Comparison of ENCODE assay signal across 1 cellular context in the genomic region with DNA sequence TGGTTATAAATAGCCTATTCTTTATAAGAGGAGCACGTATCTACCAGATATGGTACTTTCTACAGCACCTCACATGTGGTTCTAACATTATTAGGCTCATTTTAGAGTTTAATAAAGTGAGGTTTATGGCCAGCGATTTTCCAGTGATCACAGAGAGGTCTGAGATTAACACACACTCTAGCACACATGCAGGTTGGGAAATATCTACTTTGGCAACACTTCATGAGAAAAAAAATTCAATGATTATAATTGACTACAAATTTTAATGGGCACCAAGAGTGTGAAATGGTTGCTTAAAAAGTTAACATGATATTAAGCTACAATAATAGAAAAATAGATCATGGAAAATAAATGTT.
TF ChIP-seq lines count a peak whose summit lies in the region.

No MANE protein-coding gene starts in this region.

TF ChIP-seq in HepG2, 621 proteins besides CTCF, POLR2A, EP300 and RAD21:
- TF ChIP-seq YEATS4 (CRISPR knock-in tag; IDR thresholded peaks at IDR 0.05; ENCODE audit: borderline replicate concordance) (no peak), SYNCRIP (IDR thresholded peaks at IDR 0.05; ENCODE audit: insufficient read depth, low read depth, low read length) (no peak), ZNF660 (CRISPR knock-in tag; IDR thresholded peaks at IDR 0.05; ENCODE audit: borderline replicate concordance, low read depth) (no peak), SP5 (CRISPR knock-in tag; IDR thresholded peaks at IDR 0.05; ENCODE audit: borderline replicate concordance, low read depth) (no peak), ZNF44 (CRISPR knock-in tag; IDR thresholded peaks at IDR 0.05) (no peak), XBP1 (CRISPR knock-in tag; IDR thresholded peaks at IDR 0.05) (no peak), SETDB1 (CRISPR knock-in tag; IDR thresholded peaks at IDR 0.05; ENCODE audit: borderline replicate concordance) (no peak), MTA3 (CRISPR knock-in tag; IDR thresholded peaks at IDR 0.05) (no peak), ZNF260 (CRISPR knock-in tag; IDR thresholded peaks at IDR 0.05; ENCODE audit: borderline replicate concordance, low read depth) (no peak), ZNF550 (CRISPR knock-in tag; IDR thresholded peaks at IDR 0.05; ENCODE audit: borderline replicate concordance) (no peak), ZFP90 (CRISPR knock-in tag; IDR thresholded peaks at IDR 0.05; ENCODE audit: borderline replicate concordance) (no peak)
- TF ChIP-seq, protein P1, sequence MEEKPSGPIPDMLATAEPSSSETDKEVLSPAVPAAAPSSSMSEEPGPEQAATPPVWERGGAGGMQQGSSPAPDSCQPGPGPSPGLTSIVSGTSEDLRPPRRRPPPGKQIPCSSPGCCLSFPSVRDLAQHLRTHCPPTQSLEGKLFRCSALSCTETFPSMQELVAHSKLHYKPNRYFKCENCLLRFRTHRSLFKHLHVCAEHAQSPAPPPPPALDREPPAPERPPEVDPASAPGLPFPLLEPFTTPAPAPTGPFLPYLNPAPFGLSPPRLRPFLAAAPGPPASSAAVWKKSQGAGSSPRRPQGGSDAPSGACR (CRISPR knock-in tag; IDR thresholded peaks at IDR 0.05) = no peak
- TF ChIP-seq, protein P2, sequence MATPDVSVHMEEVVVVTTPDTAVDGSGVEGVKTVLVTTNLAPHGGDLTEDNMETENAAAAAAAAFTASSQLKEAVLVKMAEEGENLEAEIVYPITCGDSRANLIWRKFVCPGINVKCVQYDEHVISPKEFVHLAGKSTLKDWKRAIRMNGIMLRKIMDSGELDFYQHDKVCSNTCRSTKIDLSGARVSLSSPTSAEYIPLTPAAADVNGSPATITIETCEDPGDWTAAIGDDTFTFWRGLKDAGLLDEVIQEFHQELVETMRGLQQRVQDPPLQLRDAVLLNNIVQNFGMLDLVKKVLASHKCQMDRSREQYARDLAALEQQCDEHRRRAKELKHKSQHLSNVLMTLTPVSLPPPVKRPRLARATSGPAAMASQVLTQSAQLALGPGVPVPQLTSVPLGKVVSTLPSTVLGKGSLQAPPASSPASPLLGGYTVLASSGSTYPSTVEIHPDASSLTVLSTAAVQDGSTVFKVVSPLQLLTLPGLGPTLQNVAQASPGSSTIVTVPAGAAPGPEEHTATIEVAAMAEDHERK (CRISPR knock-in tag; IDR thresholded peaks at IDR 0.05; ENCODE audit: low read depth) = no peak
- TF ChIP-seq, protein P3, sequence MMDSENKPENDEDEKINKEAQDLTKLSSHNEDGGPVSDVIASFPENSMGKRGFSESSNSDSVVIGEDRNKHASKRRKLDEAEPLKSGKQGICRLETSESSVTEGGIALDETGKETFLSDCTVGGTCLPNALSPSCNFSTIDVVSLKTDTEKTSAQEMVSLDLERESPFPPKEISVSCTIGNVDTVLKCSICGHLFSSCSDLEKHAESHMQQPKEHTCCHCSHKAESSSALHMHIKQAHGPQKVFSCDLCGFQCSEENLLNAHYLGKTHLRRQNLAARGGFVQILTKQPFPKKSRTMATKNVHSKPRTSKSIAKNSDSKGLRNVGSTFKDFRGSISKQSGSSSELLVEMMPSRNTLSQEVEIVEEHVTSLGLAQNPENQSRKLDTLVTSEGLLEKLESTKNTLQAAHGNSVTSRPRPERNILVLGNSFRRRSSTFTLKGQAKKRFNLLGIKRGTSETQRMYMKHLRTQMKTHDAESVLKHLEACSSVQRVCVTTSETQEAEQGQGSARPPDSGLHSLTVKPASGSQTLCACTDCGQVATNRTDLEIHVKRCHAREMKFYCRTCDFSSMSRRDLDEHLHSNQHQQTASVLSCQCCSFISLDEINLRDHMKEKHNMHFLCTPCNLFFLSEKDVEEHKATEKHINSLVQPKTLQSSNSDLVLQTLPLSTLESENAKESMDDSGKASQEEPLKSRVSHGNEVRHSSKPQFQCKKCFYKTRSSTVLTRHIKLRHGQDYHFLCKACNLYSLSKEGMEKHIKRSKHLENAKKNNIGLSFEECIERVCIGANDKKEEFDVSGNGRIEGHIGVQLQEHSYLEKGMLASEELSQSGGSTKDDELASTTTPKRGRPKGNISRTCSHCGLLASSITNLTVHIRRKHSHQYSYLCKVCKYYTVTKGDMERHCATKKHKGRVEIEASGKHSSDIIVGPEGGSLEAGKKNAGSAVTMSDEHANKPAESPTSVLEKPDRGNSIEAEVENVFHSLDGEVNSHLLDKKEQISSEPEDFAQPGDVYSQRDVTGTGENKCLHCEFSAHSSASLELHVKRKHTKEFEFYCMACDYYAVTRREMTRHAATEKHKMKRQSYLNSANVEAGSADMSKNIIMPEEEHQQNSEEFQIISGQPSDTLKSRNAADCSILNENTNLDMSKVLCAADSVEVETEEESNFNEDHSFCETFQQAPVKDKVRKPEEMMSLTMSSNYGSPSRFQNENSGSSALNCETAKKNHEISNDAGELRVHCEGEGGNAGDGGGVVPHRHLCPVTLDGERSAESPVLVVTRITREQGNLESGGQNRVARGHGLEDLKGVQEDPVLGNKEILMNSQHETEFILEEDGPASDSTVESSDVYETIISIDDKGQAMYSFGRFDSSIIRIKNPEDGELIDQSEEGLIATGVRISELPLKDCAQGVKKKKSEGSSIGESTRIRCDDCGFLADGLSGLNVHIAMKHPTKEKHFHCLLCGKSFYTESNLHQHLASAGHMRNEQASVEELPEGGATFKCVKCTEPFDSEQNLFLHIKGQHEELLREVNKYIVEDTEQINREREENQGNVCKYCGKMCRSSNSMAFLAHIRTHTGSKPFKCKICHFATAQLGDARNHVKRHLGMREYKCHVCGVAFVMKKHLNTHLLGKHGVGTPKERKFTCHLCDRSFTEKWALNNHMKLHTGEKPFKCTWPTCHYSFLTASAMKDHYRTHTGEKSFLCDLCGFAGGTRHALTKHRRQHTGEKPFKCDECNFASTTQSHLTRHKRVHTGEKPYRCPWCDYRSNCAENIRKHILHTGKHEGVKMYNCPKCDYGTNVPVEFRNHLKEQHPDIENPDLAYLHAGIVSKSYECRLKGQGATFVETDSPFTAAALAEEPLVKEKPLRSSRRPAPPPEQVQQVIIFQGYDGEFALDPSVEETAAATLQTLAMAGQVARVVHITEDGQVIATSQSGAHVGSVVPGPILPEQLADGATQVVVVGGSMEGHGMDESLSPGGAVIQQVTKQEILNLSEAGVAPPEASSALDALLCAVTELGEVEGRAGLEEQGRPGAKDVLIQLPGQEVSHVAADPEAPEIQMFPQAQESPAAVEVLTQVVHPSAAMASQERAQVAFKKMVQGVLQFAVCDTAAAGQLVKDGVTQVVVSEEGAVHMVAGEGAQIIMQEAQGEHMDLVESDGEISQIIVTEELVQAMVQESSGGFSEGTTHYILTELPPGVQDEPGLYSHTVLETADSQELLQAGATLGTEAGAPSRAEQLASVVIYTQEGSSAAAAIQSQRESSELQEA (CRISPR knock-in tag; IDR thresholded peaks at IDR 0.05; ENCODE audit: not compliant biosample characterization) = no peak
- TF ChIP-seq, protein P4, sequence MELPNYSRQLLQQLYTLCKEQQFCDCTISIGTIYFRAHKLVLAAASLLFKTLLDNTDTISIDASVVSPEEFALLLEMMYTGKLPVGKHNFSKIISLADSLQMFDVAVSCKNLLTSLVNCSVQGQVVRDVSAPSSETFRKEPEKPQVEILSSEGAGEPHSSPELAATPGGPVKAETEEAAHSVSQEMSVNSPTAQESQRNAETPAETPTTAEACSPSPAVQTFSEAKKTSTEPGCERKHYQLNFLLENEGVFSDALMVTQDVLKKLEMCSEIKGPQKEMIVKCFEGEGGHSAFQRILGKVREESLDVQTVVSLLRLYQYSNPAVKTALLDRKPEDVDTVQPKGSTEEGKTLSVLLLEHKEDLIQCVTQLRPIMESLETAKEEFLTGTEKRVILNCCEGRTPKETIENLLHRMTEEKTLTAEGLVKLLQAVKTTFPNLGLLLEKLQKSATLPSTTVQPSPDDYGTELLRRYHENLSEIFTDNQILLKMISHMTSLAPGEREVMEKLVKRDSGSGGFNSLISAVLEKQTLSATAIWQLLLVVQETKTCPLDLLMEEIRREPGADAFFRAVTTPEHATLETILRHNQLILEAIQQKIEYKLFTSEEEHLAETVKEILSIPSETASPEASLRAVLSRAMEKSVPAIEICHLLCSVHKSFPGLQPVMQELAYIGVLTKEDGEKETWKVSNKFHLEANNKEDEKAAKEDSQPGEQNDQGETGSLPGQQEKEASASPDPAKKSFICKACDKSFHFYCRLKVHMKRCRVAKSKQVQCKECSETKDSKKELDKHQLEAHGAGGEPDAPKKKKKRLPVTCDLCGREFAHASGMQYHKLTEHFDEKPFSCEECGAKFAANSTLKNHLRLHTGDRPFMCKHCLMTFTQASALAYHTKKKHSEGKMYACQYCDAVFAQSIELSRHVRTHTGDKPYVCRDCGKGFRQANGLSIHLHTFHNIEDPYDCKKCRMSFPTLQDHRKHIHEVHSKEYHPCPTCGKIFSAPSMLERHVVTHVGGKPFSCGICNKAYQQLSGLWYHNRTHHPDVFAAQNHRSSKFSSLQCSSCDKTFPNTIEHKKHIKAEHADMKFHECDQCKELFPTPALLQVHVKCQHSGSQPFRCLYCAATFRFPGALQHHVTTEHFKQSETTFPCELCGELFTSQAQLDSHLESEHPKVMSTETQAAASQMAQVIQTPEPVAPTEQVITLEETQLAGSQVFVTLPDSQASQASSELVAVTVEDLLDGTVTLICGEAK (IDR thresholded peaks at IDR 0.05) = no peak
- TF ChIP-seq, protein P4 (CRISPR knock-in tag; IDR thresholded peaks at IDR 0.05) = no peak
